In genomic region chr1:50959303-50959912, GRCh38 we compare ENCODE assay signal across 8 cellular contexts. TPM values are rescaled to one million over a fixed set of nuclear protein-coding genes. Genes with fewer than 3 reads are reported as not detected.
A peak's percentile ranks its signal among the peaks of the same experiment; 100 is the strongest.
DNase-seq lines count a peak whose midpoint lies in the region; ATAC-seq and TF ChIP-seq lines count a peak whose summit lies in the region.

No MANE protein-coding gene starts in this region.

- peaks cover 5% of the 10 kb centered on the region for H3K36me3 Mint-ChIP-seq in activated naive CD8-positive, alpha-beta T cell treated with anti-CD3 and anti-CD28 coated beads, Interleukin-2, amount 50 U/mL, for 24 hours (ENCODE audit: low read depth)

- H3K4me3 ChIP-seq in NB4 (ENCODE audit: low read depth, low read length) (peak overlapping the region; percentile 99), iPS-11a (ENCODE audit: low read depth, low read length) (peak overlapping the region; percentile 78), skin epidermis (peak overlapping the region; percentile 59 to 75 (median 68))

- TF ChIP-seq POLR2A in NB4 (IDR thresholded peaks at IDR 0.05; ENCODE audit: extremely low read depth, insufficient read length) = no peak

- peak overlapping the region; percentile 90 for H3K4me3 Mint-ChIP-seq in activated naive CD8-positive, alpha-beta T cell treated with anti-CD3 and anti-CD28 coated beads, Interleukin-2, amount 50 U/mL, for 24 hours

- peaks cover 28% of the 10 kb centered on the region for H3K4me1 Mint-ChIP-seq in activated naive CD8-positive, alpha-beta T cell treated with anti-CD3 and anti-CD28 coated beads, Interleukin-2, amount 50 U/mL, for 24 hours

- in situ Hi-C loops in Caki2 (cut with HindIII; ENCODE audit: low pct_unique_long_range_greater_than_20kb, low sequenced_read_pairs) = no loop called here

- TF ChIP-seq CTCF in NB4 (IDR thresholded peaks at IDR 0.05; ENCODE audit: low read depth, low read length) = no peak

- ATAC-seq in GM19395 (IDR thresholded peaks at IDR 0.05; ENCODE audit: unreplicated experiment) = peak; percentile 19
- ATAC-seq in activated naive CD8-positive, alpha-beta T cell treated with anti-CD3 and anti-CD28 coated beads, Interleukin-2, amount 50 U/mL, for 24 hours = peak; percentile 26

- peak overlapping the region in 20 of 21 experiments; percentile 63 to 91 (median 86) for H3K27ac ChIP-seq in skin epidermis

- DNase-seq in Caki2 (ENCODE audit: low read depth) = peak; percentile 47
- DNase-seq in NB4 (ENCODE audit: low read depth) = peak; percentile 47
- no peak for DNase-seq in activated naive CD8-positive, alpha-beta T cell treated with anti-CD3 and anti-CD28 coated beads, Interleukin-2, amount 50 U/mL, for 24 hours
- no peak for DNase-seq in SHP77 treated with DMSO at 0.1 percent for 48 hours (lab: John Stamatoyannopoulos, UW)
- no peak for DNase-seq in dedifferentiated amniotic fluid mesenchymal stem cell (ENCODE audit: extremely low spot score)

- peak overlapping the region; percentile 97 for H3K27ac Mint-ChIP-seq in activated naive CD8-positive, alpha-beta T cell treated with anti-CD3 and anti-CD28 coated beads, Interleukin-2, amount 50 U/mL, for 24 hours

- peaks cover 2% of the 10 kb centered on the region for H3K27me3 Mint-ChIP-seq in activated naive CD8-positive, alpha-beta T cell treated with anti-CD3 and anti-CD28 coated beads, Interleukin-2, amount 50 U/mL, for 24 hours

- no peaks in the 10 kb centered on the region for H3K9me3 Mint-ChIP-seq in activated naive CD8-positive, alpha-beta T cell treated with anti-CD3 and anti-CD28 coated beads, Interleukin-2, amount 50 U/mL, for 24 hours

RNA-seq across cellular contexts. Expression of gene FAF1, which starts 0.7 kb away (rescaled TPM):
- total RNA-seq in Caki2 (2014; rRNA removed; shearing (Covaris generic); ENCODE audit: low replicate concordance) = 23.7 and 75.4 TPM in 2 replicates

RNA-seq across cellular contexts. Expression of gene CDKN2C, which starts 10.6 kb away (rescaled TPM):
- 123 and 136 TPM in 2 replicates for total RNA-seq in Caki2 (2014; rRNA removed; shearing (Covaris generic); ENCODE audit: low replicate concordance)

Comparison
In these comparisons a context has a peak if more than half of its experiments do, and no peak if none do; other contexts are left out.
1. DNase-seq: peak in Caki2 (single experiment) and NB4 (single experiment); none in activated naive CD8-positive, alpha-beta T cell treated with anti-CD3 and anti-CD28 coated beads, Interleukin-2, amount 50 U/mL, for 24 hours (single experiment), SHP77 treated with DMSO at 0.1 percent for 48 hours (single experiment) and dedifferentiated amniotic fluid mesenchymal stem cell (single experiment).
2. Peak in every context shown above with its lines, with median percentiles within 50 percentile points of each other: H3K4me3 ChIP-seq.